Comparison of ENCODE assay signal across 1 cellular context in genomic region chr3:39166134-39166710, GRCh38.
TF ChIP-seq lines count a peak whose summit lies in the region.

No MANE protein-coding gene starts in this region.

TF ChIP-seq in HEK293, 187 proteins besides CTCF, POLR2A, EP300 and RAD21 (continued from another document):
- TF ChIP-seq INSM2 (tag by site-specific recombination; IDR thresholded peaks at IDR 0.05) (peak; percentile 38; the same call in 1 of the 2 replicates), ZNF16 (tag by site-specific recombination; IDR thresholded peaks at IDR 0.05; ENCODE audit: low read depth) (no peak), PATZ1 (tag by site-specific recombination; IDR thresholded peaks at IDR 0.05) (no peak), ZBTB21 (tag by site-specific recombination; IDR thresholded peaks at IDR 0.05) (peak; percentile 28; the same call in 1 of the 2 replicates), ZNF629 (tag by site-specific recombination; IDR thresholded peaks at IDR 0.05) (peak; percentile 44; the same call in 1 of the 2 replicates), ZNF692 (tag by site-specific recombination; IDR thresholded peaks at IDR 0.05) (no peak), ZNF473 (tag by site-specific recombination; IDR thresholded peaks at IDR 0.05) (no peak), ZIC2 (tag by site-specific recombination; IDR thresholded peaks at IDR 0.05) (0 out of 2 replicates have a peak, but pooled peaks have one; percentile 12), ZNF146 (tag by site-specific recombination; IDR thresholded peaks at IDR 0.05) (no peak), ZNF140 (tag by site-specific recombination; IDR thresholded peaks at IDR 0.05) (no peak), ZNF18 (tag by site-specific recombination; IDR thresholded peaks at IDR 0.05) (no peak), ZNF830 (tag by site-specific recombination; IDR thresholded peaks at IDR 0.05; ENCODE audit: low read depth) (no peak), SP7 (tag by site-specific recombination; IDR thresholded peaks at IDR 0.05) (peak; percentile 51; the same call in 1 of the 2 replicates), ZNF311 (tag by site-specific recombination; IDR thresholded peaks at IDR 0.05; ENCODE audit: borderline replicate concordance) (no peak), GLI4 (tag by site-specific recombination; IDR thresholded peaks at IDR 0.05) (no peak), ZNF302 (tag by site-specific recombination; IDR thresholded peaks at IDR 0.05; ENCODE audit: low read depth) (no peak), REPIN1 (tag by site-specific recombination; IDR thresholded peaks at IDR 0.05; ENCODE audit: low read depth) (no peak)
